1 cellular context compared by ENCODE assay signal in genomic region chr2:118635891-118636290, GRCh38.
TF ChIP-seq lines count a peak whose summit lies in the region.

No MANE protein-coding gene starts in this region.

TF ChIP-seq in GM23338, 12 proteins besides CTCF, POLR2A, EP300 and RAD21 (continued from another document):
- TF ChIP-seq ZNF462 (CRISPR knock-in tag; IDR thresholded peaks at IDR 0.05) (no peak; the same call in 1 of the 2 replicates), EZH2 (IDR thresholded peaks at IDR 0.05; ENCODE audit: low read depth, unreplicated experiment) (no peak), REST (IDR thresholded peaks at IDR 0.05; ENCODE audit: unreplicated experiment) (no peak), CREB1 (CRISPR knock-in tag; IDR thresholded peaks at IDR 0.05; ENCODE audit: low read depth) (no peak)
